In the genomic region with DNA sequence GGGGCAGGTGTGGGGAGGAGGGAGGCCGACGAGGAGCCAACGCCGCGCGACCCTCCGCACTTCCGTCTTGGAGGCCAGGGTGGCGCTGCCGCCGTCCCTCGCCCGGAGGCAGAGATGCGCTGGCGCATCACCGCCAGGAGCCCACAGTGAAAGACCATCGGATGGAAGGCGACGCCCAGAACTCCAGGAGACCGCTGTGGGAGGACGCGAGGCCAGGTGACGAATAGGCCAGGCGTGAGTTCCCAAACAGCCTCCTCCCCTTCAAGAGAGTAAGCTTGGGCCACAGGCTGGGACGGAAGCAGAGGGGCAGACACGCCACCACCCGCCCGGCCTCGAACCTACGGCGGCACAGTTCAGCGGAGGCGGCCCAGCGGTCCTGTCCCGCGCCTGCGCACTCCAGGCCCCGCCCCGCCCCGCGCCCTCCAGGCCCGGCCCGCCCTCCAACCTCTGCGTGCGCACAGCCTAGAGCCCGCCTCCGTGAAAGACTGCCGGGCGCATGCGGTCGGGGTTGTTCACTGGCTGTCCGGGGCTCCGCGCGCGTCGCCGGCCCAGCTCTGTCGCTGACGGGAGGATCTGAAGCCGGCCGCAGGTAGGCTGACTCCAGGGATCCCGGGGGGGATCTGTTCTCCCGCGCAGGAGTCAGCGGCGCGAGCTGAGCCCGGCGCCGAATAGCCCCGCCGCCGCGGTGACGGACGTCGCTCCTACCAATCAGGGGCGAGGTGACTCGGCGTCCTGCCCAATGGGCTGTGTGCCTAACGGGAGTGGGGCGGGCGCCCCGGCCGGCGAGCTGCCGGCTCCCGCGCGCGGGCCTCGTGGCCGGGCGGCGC, we compare ENCODE assay signal across 1 cellular context.
TF ChIP-seq lines count a peak whose summit lies in the region.

A gene with protein sequence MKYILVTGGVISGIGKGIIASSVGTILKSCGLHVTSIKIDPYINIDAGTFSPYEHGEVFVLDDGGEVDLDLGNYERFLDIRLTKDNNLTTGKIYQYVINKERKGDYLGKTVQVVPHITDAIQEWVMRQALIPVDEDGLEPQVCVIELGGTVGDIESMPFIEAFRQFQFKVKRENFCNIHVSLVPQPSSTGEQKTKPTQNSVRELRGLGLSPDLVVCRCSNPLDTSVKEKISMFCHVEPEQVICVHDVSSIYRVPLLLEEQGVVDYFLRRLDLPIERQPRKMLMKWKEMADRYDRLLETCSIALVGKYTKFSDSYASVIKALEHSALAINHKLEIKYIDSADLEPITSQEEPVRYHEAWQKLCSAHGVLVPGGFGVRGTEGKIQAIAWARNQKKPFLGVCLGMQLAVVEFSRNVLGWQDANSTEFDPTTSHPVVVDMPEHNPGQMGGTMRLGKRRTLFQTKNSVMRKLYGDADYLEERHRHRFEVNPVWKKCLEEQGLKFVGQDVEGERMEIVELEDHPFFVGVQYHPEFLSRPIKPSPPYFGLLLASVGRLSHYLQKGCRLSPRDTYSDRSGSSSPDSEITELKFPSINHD (plus strand): TSS at position 456 of the 827 bp plus-strand sequence. CDS start 3,595 bp downstream, outside the sequence.

TF ChIP-seq in K562, 482 proteins besides CTCF, POLR2A, EP300 and RAD21 (continued from another document and continues in another):
- TF ChIP-seq, protein P1, sequence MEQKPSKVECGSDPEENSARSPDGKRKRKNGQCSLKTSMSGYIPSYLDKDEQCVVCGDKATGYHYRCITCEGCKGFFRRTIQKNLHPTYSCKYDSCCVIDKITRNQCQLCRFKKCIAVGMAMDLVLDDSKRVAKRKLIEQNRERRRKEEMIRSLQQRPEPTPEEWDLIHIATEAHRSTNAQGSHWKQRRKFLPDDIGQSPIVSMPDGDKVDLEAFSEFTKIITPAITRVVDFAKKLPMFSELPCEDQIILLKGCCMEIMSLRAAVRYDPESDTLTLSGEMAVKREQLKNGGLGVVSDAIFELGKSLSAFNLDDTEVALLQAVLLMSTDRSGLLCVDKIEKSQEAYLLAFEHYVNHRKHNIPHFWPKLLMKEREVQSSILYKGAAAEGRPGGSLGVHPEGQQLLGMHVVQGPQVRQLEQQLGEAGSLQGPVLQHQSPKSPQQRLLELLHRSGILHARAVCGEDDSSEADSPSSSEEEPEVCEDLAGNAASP (IDR thresholded peaks at IDR 0.05), result no peak
- TF ChIP-seq JUN (IDR thresholded peaks at IDR 0.05; ENCODE audit: borderline replicate concordance, low read depth, low read length) (0 out of 2 replicates have a peak, but pooled peaks have one; percentile 35), JUN (CRISPR knock-in tag; IDR thresholded peaks at IDR 0.05; ENCODE audit: borderline replicate concordance) (no peak), EGR1 (conservative IDR thresholded peaks at IDR 0.05) (peak; percentile 71), ZNF586 (CRISPR knock-in tag; conservative IDR thresholded peaks at IDR 0.05) (no peak), TCFL5 (CRISPR knock-in tag; conservative IDR thresholded peaks at IDR 0.05) (no peak), PHF20 (IDR thresholded peaks at IDR 0.05; ENCODE audit: partially characterized antibody) (peak; percentile 66), POLR2H (tag; IDR thresholded peaks at IDR 0.05; ENCODE audit: low read depth) (peak; percentile 48; the same call in 1 of the 2 replicates), RNF2 (IDR thresholded peaks at IDR 0.05) (peak; percentile 55), ZKSCAN1 (IDR thresholded peaks at IDR 0.05; ENCODE audit: low read depth, low read length) (no peak), POLR2AphosphoS5 (IDR thresholded peaks at IDR 0.05; ENCODE audit: control insufficient read depth, insufficient read depth, low read depth, low read length) (peak; percentile 80; the same call in 1 of the 2 replicates), ZBTB7A (IDR thresholded peaks at IDR 0.05; ENCODE audit: borderline replicate concordance, control insufficient read depth, low read depth, low read length) (peak; percentile 70; the same call in 1 of the 2 replicates), ZNF764 (CRISPR knock-in tag; IDR thresholded peaks at IDR 0.05; ENCODE audit: low read depth) (peak; percentile 80), NRF1 (conservative IDR thresholded peaks at IDR 0.05 in 1 of 2, IDR thresholded peaks at IDR 0.05 in 1 of 2) (peak; percentile 97), HDAC1 (IDR thresholded peaks at IDR 0.05) (peak in 1 of 2 experiments; percentile 69; a peak in 2 of 4 replicates), DPF2 (IDR thresholded peaks at IDR 0.05) (peak; percentile 18; the same call in 1 of the 2 replicates), POLR2G (IDR thresholded peaks at IDR 0.05; ENCODE audit: low read depth, low read length) (peak; percentile 91), JUND (IDR thresholded peaks at IDR 0.05; ENCODE audit: borderline replicate concordance, low read depth, low read length) (peak; percentile 27; the same call in 1 of the 2 replicates), JUND (tag; IDR thresholded peaks at IDR 0.05; ENCODE audit: borderline replicate concordance, low read depth, low read length) (no peak), SNIP1 (IDR thresholded peaks at IDR 0.05; ENCODE audit: low read depth) (no peak), GTF2A2 (tag; IDR thresholded peaks at IDR 0.05) (no peak), ZNF668 (CRISPR knock-in tag; IDR thresholded peaks at IDR 0.05) (no peak), POLR2B (IDR thresholded peaks at IDR 0.05; ENCODE audit: low read depth, partially characterized antibody) (peak; percentile 90), CREM (IDR thresholded peaks at IDR 0.05; ENCODE audit: low read depth) (peak; percentile 69)
- TF ChIP-seq, protein P2, sequence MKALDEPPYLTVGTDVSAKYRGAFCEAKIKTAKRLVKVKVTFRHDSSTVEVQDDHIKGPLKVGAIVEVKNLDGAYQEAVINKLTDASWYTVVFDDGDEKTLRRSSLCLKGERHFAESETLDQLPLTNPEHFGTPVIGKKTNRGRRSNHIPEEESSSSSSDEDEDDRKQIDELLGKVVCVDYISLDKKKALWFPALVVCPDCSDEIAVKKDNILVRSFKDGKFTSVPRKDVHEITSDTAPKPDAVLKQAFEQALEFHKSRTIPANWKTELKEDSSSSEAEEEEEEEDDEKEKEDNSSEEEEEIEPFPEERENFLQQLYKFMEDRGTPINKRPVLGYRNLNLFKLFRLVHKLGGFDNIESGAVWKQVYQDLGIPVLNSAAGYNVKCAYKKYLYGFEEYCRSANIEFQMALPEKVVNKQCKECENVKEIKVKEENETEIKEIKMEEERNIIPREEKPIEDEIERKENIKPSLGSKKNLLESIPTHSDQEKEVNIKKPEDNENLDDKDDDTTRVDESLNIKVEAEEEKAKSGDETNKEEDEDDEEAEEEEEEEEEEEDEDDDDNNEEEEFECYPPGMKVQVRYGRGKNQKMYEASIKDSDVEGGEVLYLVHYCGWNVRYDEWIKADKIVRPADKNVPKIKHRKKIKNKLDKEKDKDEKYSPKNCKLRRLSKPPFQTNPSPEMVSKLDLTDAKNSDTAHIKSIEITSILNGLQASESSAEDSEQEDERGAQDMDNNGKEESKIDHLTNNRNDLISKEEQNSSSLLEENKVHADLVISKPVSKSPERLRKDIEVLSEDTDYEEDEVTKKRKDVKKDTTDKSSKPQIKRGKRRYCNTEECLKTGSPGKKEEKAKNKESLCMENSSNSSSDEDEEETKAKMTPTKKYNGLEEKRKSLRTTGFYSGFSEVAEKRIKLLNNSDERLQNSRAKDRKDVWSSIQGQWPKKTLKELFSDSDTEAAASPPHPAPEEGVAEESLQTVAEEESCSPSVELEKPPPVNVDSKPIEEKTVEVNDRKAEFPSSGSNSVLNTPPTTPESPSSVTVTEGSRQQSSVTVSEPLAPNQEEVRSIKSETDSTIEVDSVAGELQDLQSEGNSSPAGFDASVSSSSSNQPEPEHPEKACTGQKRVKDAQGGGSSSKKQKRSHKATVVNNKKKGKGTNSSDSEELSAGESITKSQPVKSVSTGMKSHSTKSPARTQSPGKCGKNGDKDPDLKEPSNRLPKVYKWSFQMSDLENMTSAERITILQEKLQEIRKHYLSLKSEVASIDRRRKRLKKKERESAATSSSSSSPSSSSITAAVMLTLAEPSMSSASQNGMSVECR (CRISPR knock-in tag; IDR thresholded peaks at IDR 0.05), result 0 out of 2 replicates have a peak, but pooled peaks have one; percentile 28
- TF ChIP-seq, protein P3, sequence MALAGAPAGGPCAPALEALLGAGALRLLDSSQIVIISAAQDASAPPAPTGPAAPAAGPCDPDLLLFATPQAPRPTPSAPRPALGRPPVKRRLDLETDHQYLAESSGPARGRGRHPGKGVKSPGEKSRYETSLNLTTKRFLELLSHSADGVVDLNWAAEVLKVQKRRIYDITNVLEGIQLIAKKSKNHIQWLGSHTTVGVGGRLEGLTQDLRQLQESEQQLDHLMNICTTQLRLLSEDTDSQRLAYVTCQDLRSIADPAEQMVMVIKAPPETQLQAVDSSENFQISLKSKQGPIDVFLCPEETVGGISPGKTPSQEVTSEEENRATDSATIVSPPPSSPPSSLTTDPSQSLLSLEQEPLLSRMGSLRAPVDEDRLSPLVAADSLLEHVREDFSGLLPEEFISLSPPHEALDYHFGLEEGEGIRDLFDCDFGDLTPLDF (CRISPR knock-in tag; IDR thresholded peaks at IDR 0.05), result peak; percentile 86
- TF ChIP-seq, protein P4, sequence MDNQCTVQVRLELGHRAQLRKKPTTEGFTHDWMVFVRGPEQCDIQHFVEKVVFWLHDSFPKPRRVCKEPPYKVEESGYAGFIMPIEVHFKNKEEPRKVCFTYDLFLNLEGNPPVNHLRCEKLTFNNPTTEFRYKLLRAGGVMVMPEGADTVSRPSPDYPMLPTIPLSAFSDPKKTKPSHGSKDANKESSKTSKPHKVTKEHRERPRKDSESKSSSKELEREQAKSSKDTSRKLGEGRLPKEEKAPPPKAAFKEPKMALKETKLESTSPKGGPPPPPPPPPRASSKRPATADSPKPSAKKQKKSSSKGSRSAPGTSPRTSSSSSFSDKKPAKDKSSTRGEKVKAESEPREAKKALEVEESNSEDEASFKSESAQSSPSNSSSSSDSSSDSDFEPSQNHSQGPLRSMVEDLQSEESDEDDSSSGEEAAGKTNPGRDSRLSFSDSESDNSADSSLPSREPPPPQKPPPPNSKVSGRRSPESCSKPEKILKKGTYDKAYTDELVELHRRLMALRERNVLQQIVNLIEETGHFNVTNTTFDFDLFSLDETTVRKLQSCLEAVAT (IDR thresholded peaks at IDR 0.05), result peak in 1 of 2 experiments; percentile 11; a peak in 1 of 4 replicates
- TF ChIP-seq, protein P5, sequence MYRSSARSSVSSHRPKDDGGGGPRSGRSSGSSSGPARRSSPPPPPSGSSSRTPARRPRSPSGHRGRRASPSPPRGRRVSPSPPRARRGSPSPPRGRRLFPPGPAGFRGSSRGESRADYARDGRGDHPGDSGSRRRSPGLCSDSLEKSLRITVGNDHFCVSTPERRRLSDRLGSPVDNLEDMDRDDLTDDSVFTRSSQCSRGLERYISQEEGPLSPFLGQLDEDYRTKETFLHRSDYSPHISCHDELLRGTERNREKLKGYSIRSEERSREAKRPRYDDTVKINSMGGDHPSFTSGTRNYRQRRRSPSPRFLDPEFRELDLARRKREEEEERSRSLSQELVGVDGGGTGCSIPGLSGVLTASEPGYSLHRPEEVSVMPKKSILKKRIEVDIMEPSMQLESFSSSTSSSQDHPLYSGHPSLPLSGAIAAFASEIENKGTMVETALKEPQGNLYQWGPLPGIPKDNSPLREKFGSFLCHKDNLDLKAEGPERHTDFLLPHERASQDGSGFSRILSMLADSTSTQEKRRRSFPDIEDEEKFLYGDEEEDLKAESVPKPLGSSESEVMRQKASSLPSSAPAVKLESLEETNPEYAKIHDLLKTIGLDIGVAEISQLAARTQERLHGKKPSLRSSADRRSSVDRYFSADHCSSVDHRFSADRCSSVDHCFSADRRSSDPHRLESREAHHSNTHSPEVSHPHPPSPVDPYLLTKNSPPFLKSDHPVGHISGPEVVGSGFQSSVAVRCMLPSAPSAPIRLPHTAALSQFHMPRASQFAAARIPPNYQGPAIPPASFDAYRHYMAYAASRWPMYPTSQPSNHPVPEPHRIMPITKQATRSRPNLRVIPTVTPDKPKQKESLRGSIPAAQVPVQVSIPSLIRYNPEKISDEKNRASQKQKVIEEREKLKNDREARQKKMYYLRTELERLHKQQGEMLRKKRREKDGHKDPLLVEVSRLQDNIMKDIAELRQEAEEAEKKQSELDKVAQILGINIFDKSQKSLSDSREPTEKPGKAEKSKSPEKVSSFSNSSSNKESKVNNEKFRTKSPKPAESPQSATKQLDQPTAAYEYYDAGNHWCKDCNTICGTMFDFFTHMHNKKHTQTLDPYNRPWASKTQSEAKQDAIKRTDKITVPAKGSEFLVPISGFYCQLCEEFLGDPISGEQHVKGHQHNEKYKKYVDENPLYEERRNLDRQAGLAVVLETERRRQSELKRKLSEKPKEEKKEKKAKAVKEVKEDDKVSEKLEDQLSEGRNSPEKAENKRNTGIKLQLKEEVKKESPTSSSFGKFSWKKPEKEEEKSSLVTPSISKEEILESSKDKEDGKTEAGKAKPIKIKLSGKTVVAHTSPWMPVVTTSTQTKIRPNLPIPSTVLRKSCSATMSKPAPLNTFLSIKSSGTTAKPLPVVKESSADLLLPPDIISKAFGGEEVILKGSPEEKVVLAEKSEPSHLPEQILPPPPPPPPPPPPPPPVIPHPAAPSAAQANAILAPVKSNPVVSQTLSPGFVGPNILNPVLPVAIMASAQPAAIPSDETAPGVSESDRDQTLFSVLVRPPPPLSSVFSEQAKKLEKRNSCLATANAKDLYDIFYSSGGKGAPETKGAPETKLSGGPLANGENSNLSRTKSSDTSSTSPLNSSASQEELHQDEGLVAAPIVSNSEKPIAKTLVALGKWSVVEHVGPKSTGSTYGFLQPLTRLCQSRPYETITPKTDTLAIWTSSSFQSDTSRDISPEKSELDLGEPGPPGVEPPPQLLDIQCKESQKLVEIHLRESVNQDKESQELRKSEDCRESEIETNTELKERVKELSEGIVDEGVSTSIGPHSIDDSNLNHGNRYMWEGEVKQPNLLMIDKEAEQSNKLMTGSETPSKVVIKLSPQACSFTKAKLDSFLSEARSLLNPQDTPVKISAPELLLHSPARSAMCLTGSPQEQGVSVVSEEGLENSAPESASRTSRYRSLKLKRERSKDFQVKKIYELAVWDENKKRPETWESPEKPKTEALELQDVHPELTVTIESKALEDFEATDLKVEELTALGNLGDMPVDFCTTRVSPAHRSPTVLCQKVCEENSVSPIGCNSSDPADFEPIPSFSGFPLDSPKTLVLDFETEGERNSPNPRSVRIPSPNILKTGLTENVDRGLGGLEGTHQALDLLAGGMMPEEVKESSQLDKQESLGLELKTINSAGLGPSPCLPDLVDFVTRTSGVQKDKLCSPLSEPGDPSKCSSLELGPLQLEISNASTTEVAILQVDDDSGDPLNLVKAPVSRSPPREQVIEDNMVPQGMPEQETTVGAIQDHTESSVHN (IDR thresholded peaks at IDR 0.05; ENCODE audit: borderline replicate concordance in 1 of 2, low read depth in 1 of 2), result no peak
- TF ChIP-seq, protein P6, sequence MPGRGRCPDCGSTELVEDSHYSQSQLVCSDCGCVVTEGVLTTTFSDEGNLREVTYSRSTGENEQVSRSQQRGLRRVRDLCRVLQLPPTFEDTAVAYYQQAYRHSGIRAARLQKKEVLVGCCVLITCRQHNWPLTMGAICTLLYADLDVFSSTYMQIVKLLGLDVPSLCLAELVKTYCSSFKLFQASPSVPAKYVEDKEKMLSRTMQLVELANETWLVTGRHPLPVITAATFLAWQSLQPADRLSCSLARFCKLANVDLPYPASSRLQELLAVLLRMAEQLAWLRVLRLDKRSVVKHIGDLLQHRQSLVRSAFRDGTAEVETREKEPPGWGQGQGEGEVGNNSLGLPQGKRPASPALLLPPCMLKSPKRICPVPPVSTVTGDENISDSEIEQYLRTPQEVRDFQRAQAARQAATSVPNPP (IDR thresholded peaks at IDR 0.05; ENCODE audit: borderline replicate concordance, insufficient read depth, insufficient read length), result no peak
